In the genomic region with DNA sequence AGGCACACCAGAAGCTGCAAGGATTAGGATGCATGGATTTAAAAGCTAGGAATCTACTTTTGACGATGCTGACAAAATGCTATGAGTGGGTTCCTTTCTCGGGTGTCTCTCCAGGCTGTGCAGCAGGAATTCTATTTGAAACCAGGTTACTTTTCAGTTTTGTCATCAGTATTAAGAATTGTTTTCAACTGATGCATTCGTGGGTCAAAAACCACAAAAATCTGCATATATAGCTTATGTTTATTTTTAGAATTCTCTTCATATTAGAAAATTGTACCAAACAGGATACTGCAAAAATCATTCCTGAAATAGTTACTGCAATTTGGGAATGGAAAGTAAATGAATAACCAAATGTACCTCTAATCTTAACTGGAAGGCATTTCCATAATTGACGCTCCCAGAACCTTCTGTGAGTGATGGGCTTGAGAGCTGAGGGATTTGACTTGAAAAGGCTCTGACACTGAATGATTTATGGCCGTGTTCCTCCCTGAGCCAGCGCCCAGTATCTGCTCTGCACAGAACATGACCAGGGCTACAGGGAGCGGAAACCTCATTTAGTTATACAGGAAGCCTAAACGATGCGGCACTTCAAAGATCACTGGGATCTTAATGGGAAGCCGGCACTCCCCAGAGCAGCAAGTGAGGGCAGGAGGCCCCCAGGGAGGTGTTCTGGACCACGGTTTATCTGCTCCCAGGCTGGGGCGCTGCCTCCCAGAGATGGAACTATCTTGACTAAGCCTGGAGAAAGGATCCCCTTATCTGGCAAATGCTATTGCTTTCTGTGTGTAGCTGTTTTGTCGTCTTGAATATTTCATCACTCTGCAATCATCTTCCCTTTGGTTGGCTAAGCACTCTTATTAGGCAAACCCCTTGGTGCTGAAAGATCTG, we compare ENCODE assay signal across 2 cellular contexts.
TF ChIP-seq lines count a peak whose summit lies in the region.

No MANE protein-coding gene starts in this region.

TF ChIP-seq in IMR-90, 13 proteins besides CTCF, POLR2A, EP300 and RAD21:
- peak; percentile 92 for TF ChIP-seq CEBPB (IDR thresholded peaks at IDR 0.05; ENCODE audit: low read depth, low read length)
- TF ChIP-seq RFX5 (IDR thresholded peaks at IDR 0.05; ENCODE audit: low read depth, low read length): no peak
- 0 out of 2 replicates have a peak, but pooled peaks have one; percentile 39 for TF ChIP-seq CHD1 (IDR thresholded peaks at IDR 0.05; ENCODE audit: low read depth, low read length)

TF ChIP-seq in K562, 482 proteins besides CTCF, POLR2A, EP300 and RAD21 (continues in another document):
- TF ChIP-seq, protein P1, sequence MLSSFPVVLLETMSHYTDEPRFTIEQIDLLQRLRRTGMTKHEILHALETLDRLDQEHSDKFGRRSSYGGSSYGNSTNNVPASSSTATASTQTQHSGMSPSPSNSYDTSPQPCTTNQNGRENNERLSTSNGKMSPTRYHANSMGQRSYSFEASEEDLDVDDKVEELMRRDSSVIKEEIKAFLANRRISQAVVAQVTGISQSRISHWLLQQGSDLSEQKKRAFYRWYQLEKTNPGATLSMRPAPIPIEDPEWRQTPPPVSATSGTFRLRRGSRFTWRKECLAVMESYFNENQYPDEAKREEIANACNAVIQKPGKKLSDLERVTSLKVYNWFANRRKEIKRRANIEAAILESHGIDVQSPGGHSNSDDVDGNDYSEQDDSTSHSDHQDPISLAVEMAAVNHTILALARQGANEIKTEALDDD (IDR thresholded peaks at IDR 0.05): peak; percentile 79
- TF ChIP-seq PHF8 (IDR thresholded peaks at IDR 0.05; ENCODE audit: borderline replicate concordance, low read length) (no peak), CBX5 (IDR thresholded peaks at IDR 0.05; ENCODE audit: borderline replicate concordance, low read depth) (no peak), ZNF584 (CRISPR knock-in tag; IDR thresholded peaks at IDR 0.05; ENCODE audit: low read depth) (peak; percentile 57; the same call in 1 of the 2 replicates), CBFA2T2 (conservative IDR thresholded peaks at IDR 0.05) (peak; percentile 93), SRSF9 (IDR thresholded peaks at IDR 0.05; ENCODE audit: borderline replicate concordance, low read depth, low read length) (no peak), SPI1 (IDR thresholded peaks at IDR 0.05; ENCODE audit: borderline replicate concordance, low read depth, low read length) (peak; percentile 23; the same call in 1 of the 2 replicates), RBM14 (IDR thresholded peaks at IDR 0.05; ENCODE audit: borderline replicate concordance, insufficient read depth, low read depth, low read length) (no peak), MEIS2 (IDR thresholded peaks at IDR 0.05; ENCODE audit: partially characterized antibody) (peak; percentile 99), RBM17 (IDR thresholded peaks at IDR 0.05; ENCODE audit: borderline replicate concordance, low read depth, low read length) (no peak), BRD9 (IDR thresholded peaks at IDR 0.05; ENCODE audit: low read depth, partially characterized antibody) (no peak), ZNF695 (CRISPR knock-in tag; IDR thresholded peaks at IDR 0.05) (no peak), TGIF2 (CRISPR knock-in tag; IDR thresholded peaks at IDR 0.05) (no peak), ZNF165 (CRISPR knock-in tag; IDR thresholded peaks at IDR 0.05; ENCODE audit: borderline replicate concordance) (no peak), ZNF778 (CRISPR knock-in tag; IDR thresholded peaks at IDR 0.05) (no peak), BACH1 (tag; IDR thresholded peaks at IDR 0.05) (no peak), SMAD4 (CRISPR knock-in tag; conservative IDR thresholded peaks at IDR 0.05) (peak; percentile 85), SMC3 (conservative IDR thresholded peaks at IDR 0.05; ENCODE audit: insufficient read depth, low read depth, low read length) (no peak), HDAC8 (tag; IDR thresholded peaks at IDR 0.05) (no peak), BHLHE40 (IDR thresholded peaks at IDR 0.05; ENCODE audit: low read length) (no peak)
- TF ChIP-seq, protein P2, sequence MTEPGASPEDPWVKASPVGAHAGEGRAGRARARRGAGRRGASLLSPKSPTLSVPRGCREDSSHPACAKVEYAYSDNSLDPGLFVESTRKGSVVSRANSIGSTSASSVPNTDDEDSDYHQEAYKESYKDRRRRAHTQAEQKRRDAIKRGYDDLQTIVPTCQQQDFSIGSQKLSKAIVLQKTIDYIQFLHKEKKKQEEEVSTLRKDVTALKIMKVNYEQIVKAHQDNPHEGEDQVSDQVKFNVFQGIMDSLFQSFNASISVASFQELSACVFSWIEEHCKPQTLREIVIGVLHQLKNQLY (CRISPR knock-in tag; conservative IDR thresholded peaks at IDR 0.05): no peak
- TF ChIP-seq, protein P3, sequence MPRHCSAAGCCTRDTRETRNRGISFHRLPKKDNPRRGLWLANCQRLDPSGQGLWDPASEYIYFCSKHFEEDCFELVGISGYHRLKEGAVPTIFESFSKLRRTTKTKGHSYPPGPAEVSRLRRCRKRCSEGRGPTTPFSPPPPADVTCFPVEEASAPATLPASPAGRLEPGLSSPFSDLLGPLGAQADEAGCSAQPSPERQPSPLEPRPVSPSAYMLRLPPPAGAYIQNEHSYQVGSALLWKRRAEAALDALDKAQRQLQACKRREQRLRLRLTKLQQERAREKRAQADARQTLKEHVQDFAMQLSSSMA (CRISPR knock-in tag; IDR thresholded peaks at IDR 0.05): no peak
- TF ChIP-seq, protein P4, sequence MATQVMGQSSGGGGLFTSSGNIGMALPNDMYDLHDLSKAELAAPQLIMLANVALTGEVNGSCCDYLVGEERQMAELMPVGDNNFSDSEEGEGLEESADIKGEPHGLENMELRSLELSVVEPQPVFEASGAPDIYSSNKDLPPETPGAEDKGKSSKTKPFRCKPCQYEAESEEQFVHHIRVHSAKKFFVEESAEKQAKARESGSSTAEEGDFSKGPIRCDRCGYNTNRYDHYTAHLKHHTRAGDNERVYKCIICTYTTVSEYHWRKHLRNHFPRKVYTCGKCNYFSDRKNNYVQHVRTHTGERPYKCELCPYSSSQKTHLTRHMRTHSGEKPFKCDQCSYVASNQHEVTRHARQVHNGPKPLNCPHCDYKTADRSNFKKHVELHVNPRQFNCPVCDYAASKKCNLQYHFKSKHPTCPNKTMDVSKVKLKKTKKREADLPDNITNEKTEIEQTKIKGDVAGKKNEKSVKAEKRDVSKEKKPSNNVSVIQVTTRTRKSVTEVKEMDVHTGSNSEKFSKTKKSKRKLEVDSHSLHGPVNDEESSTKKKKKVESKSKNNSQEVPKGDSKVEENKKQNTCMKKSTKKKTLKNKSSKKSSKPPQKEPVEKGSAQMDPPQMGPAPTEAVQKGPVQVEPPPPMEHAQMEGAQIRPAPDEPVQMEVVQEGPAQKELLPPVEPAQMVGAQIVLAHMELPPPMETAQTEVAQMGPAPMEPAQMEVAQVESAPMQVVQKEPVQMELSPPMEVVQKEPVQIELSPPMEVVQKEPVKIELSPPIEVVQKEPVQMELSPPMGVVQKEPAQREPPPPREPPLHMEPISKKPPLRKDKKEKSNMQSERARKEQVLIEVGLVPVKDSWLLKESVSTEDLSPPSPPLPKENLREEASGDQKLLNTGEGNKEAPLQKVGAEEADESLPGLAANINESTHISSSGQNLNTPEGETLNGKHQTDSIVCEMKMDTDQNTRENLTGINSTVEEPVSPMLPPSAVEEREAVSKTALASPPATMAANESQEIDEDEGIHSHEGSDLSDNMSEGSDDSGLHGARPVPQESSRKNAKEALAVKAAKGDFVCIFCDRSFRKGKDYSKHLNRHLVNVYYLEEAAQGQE (CRISPR knock-in tag; IDR thresholded peaks at IDR 0.05; ENCODE audit: low read depth): no peak
- TF ChIP-seq, protein P5, sequence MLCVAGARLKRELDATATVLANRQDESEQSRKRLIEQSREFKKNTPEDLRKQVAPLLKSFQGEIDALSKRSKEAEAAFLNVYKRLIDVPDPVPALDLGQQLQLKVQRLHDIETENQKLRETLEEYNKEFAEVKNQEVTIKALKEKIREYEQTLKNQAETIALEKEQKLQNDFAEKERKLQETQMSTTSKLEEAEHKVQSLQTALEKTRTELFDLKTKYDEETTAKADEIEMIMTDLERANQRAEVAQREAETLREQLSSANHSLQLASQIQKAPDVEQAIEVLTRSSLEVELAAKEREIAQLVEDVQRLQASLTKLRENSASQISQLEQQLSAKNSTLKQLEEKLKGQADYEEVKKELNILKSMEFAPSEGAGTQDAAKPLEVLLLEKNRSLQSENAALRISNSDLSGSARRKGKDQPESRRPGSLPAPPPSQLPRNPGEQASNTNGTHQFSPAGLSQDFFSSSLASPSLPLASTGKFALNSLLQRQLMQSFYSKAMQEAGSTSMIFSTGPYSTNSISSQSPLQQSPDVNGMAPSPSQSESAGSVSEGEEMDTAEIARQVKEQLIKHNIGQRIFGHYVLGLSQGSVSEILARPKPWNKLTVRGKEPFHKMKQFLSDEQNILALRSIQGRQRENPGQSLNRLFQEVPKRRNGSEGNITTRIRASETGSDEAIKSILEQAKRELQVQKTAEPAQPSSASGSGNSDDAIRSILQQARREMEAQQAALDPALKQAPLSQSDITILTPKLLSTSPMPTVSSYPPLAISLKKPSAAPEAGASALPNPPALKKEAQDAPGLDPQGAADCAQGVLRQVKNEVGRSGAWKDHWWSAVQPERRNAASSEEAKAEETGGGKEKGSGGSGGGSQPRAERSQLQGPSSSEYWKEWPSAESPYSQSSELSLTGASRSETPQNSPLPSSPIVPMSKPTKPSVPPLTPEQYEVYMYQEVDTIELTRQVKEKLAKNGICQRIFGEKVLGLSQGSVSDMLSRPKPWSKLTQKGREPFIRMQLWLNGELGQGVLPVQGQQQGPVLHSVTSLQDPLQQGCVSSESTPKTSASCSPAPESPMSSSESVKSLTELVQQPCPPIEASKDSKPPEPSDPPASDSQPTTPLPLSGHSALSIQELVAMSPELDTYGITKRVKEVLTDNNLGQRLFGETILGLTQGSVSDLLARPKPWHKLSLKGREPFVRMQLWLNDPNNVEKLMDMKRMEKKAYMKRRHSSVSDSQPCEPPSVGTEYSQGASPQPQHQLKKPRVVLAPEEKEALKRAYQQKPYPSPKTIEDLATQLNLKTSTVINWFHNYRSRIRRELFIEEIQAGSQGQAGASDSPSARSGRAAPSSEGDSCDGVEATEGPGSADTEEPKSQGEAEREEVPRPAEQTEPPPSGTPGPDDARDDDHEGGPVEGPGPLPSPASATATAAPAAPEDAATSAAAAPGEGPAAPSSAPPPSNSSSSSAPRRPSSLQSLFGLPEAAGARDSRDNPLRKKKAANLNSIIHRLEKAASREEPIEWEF (CRISPR knock-in tag; IDR thresholded peaks at IDR 0.05): no peak
- TF ChIP-seq, protein P6, sequence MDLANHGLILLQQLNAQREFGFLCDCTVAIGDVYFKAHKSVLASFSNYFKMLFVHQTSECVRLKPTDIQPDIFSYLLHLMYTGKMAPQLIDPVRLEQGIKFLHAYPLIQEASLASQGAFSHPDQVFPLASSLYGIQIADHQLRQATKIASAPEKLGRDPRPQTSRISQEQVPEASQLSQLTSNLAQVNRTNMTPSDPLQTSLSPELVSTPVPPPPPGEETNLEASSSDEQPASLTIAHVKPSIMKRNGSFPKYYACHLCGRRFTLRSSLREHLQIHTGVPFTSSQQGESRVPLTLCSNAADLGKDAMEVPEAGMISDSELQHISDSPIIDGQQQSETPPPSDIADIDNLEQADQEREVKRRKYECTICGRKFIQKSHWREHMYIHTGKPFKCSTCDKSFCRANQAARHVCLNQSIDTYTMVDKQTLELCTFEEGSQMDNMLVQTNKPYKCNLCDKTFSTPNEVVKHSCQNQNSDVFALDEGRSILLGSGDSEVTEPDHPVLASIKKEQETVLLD (IDR thresholded peaks at IDR 0.05): 0 out of 2 replicates have a peak, but pooled peaks have one; percentile 30
- TF ChIP-seq, protein P7, sequence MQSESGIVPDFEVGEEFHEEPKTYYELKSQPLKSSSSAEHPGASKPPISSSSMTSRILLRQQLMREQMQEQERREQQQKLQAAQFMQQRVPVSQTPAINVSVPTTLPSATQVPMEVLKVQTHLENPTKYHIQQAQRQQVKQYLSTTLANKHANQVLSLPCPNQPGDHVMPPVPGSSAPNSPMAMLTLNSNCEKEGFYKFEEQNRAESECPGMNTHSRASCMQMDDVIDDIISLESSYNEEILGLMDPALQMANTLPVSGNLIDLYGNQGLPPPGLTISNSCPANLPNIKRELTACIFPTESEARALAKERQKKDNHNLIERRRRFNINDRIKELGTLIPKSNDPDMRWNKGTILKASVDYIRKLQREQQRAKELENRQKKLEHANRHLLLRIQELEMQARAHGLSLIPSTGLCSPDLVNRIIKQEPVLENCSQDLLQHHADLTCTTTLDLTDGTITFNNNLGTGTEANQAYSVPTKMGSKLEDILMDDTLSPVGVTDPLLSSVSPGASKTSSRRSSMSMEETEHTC (IDR thresholded peaks at IDR 0.05): no peak
- TF ChIP-seq, protein P8, sequence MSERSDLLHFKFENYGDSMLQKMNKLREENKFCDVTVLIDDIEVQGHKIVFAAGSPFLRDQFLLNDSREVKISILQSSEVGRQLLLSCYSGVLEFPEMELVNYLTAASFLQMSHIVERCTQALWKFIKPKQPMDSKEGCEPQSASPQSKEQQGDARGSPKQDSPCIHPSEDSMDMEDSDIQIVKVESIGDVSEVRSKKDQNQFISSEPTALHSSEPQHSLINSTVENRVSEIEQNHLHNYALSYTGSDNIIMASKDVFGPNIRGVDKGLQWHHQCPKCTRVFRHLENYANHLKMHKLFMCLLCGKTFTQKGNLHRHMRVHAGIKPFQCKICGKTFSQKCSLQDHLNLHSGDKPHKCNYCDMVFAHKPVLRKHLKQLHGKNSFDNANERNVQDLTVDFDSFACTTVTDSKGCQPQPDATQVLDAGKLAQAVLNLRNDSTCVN (CRISPR knock-in tag; IDR thresholded peaks at IDR 0.05): no peak
- TF ChIP-seq, protein P9, sequence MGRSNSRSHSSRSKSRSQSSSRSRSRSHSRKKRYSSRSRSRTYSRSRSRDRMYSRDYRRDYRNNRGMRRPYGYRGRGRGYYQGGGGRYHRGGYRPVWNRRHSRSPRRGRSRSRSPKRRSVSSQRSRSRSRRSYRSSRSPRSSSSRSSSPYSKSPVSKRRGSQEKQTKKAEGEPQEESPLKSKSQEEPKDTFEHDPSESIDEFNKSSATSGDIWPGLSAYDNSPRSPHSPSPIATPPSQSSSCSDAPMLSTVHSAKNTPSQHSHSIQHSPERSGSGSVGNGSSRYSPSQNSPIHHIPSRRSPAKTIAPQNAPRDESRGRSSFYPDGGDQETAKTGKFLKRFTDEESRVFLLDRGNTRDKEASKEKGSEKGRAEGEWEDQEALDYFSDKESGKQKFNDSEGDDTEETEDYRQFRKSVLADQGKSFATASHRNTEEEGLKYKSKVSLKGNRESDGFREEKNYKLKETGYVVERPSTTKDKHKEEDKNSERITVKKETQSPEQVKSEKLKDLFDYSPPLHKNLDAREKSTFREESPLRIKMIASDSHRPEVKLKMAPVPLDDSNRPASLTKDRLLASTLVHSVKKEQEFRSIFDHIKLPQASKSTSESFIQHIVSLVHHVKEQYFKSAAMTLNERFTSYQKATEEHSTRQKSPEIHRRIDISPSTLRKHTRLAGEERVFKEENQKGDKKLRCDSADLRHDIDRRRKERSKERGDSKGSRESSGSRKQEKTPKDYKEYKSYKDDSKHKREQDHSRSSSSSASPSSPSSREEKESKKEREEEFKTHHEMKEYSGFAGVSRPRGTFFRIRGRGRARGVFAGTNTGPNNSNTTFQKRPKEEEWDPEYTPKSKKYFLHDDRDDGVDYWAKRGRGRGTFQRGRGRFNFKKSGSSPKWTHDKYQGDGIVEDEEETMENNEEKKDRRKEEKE (IDR thresholded peaks at IDR 0.05; ENCODE audit: borderline replicate concordance in 1 of 2, control insufficient read depth in 1 of 2, low read depth in 2 of 2, low read length in 1 of 2): 0 out of 4 replicates have a peak, but pooled peaks of 1 of the 2 experiments have one; percentile 72
- TF ChIP-seq, protein P10, sequence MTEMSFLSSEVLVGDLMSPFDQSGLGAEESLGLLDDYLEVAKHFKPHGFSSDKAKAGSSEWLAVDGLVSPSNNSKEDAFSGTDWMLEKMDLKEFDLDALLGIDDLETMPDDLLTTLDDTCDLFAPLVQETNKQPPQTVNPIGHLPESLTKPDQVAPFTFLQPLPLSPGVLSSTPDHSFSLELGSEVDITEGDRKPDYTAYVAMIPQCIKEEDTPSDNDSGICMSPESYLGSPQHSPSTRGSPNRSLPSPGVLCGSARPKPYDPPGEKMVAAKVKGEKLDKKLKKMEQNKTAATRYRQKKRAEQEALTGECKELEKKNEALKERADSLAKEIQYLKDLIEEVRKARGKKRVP (CRISPR knock-in tag; IDR thresholded peaks at IDR 0.05): peak; percentile 64; the same call in 1 of the 2 replicates
